Comparison of ENCODE assay signal across 18 cellular contexts in genomic region chr13:46313441-46314257, GRCh38.
A peak's percentile ranks its signal among the peaks of the same experiment; 100 is the strongest.
DNase-seq lines count a peak whose midpoint lies in the region; TF ChIP-seq lines count a peak whose summit lies in the region.
"Had no signal": no experiment of that assay in that cellular context is flagged by ENCODE, and none has a peak within 500 bp of the region (broad histone marks: within the 10 kb centered on the region; RNA-seq: fewer than 3 reads in every experiment).

No MANE protein-coding gene starts in this region.

- no peaks in the 10 kb centered on the region for H3K27me3 Mint-ChIP-seq in activated T-cell treated with anti-CD3 and anti-CD28 coated beads, Interleukin-2, amount 50 U/mL, for 24 hours
- no peaks in the 10 kb centered on the region for H3K27me3 Mint-ChIP-seq in activated naive CD8-positive, alpha-beta T cell

- H3K4me1 Mint-ChIP-seq in activated T-cell treated with anti-CD3 and anti-CD28 coated beads, Interleukin-2, amount 50 U/mL, for 24 hours (ENCODE audit: low read depth), result peaks cover 29% of the 10 kb centered on the region
- peaks cover 38% of the 10 kb centered on the region for H3K4me1 Mint-ChIP-seq in activated naive CD8-positive, alpha-beta T cell (ENCODE audit: low read depth)

- H3K36me3 Mint-ChIP-seq in activated T-cell treated with anti-CD3 and anti-CD28 coated beads, Interleukin-2, amount 50 U/mL, for 24 hours (ENCODE audit: low read depth), result peaks cover 29% of the 10 kb centered on the region
- peaks cover 32% of the 10 kb centered on the region for H3K36me3 Mint-ChIP-seq in activated naive CD8-positive, alpha-beta T cell

- H3K27me3 ChIP-seq in neutrophil, result no peaks in the 10 kb centered on the region
- H3K27me3 ChIP-seq: right atrium auricular region, upper lobe of left lung had no signal

- H3K4me3 Mint-ChIP-seq in activated T-cell treated with anti-CD3 and anti-CD28 coated beads, Interleukin-2, amount 50 U/mL, for 24 hours, result peak overlapping the region; percentile 29
- peak overlapping the region; percentile 64 for H3K4me3 Mint-ChIP-seq in activated naive CD8-positive, alpha-beta T cell

- no peak for DNase-seq in activated T-cell treated with anti-CD3 and anti-CD28 coated beads, Interleukin-2, amount 50 U/mL, for 24 hours
- DNase-seq in activated T-cell treated with anti-CD3 and anti-CD28 coated beads, Interleukin-2, amount 50 U/mL, for 48 hours, result no peak
- no peak for DNase-seq in head of caudate nucleus
- no peak for DNase-seq in stimulated activated CD4-positive, alpha-beta T cell treated with anti-CD3 and anti-CD28 coated beads, Interleukin-15, amount 100 ng/mL, for 24 hours
- DNase-seq in stimulated activated naive CD4-positive, alpha-beta T cell treated with Interleukin-2 at 50 U/mL for 16 hours (lab: John Stamatoyannopoulos, UW), result no peak
- DNase-seq: dorsolateral prefrontal cortex, erythroblast, GM23248, NCI-H1930, NCI-H345, nucleus accumbens, upper lobe of left lung had no signal

- H3K27ac Mint-ChIP-seq in activated T-cell treated with anti-CD3 and anti-CD28 coated beads, Interleukin-2, amount 50 U/mL, for 24 hours, result peak overlapping the region; percentile 77
- H3K27ac Mint-ChIP-seq in activated naive CD8-positive, alpha-beta T cell, result peak overlapping the region; percentile 84

- no peaks in the 10 kb centered on the region for H3K9me3 Mint-ChIP-seq in activated T-cell treated with anti-CD3 and anti-CD28 coated beads, Interleukin-2, amount 50 U/mL, for 24 hours
- H3K9me3 Mint-ChIP-seq in activated naive CD8-positive, alpha-beta T cell (ENCODE audit: low read depth), result no peaks in the 10 kb centered on the region

- peaks cover 45% of the 10 kb centered on the region for H3K36me3 ChIP-seq in KOPT-K1 (ENCODE audit: insufficient read depth, low read length)
- H3K36me3 ChIP-seq in neutrophil, result no peaks in the 10 kb centered on the region
- H3K36me3 ChIP-seq: right atrium auricular region, upper lobe of left lung had no signal

- peaks cover 33% of the 10 kb centered on the region for H3K9me3 ChIP-seq in KOPT-K1 (ENCODE audit: insufficient read depth, low read length, poor library complexity, severe bottlenecking)
- H3K9me3 ChIP-seq in neutrophil, result no peaks in the 10 kb centered on the region
- H3K9me3 ChIP-seq: upper lobe of left lung had no signal

- intact Hi-C loops in head of caudate nucleus (cut with DNase I), result no loop called here

- peak overlapping the region; percentile 35 for H3K27ac ChIP-seq in KOPT-K1 (ENCODE audit: low read depth, low read length, poor library complexity, severe bottlenecking)
- peak overlapping the region; percentile 75 for H3K27ac ChIP-seq in neutrophil
- H3K27ac ChIP-seq: dorsolateral prefrontal cortex, GM23248, right atrium auricular region, RWPE1, VCaP had no signal

- no peak overlapping the region for H3K4me3 ChIP-seq in neutrophil (ENCODE audit: low read depth in 1 of 2, low read length in 1 of 2)
- H3K4me3 ChIP-seq: dorsolateral prefrontal cortex, GM23248, right atrium auricular region, upper lobe of left lung had no signal

- TF ChIP-seq CTCF in neutrophil (IDR thresholded peaks at IDR 0.05), result no peak

- peaks cover 20 to 22% of the 10 kb centered on the region in 2 experiments for H3K4me1 ChIP-seq in neutrophil (ENCODE audit: control insufficient read depth in 1 of 2, insufficient read depth in 1 of 2, low read depth in 1 of 2, low read length in 1 of 2)
- H3K4me1 ChIP-seq: right atrium auricular region, upper lobe of left lung had no signal
